ENCODE assay signal across 8 cellular contexts in genomic region chr1:205528887-205529825, GRCh38. TPM values are rescaled to one million over a fixed set of nuclear protein-coding genes. Genes with fewer than 3 reads are reported as not detected.
DNase-seq lines count a peak whose midpoint lies in the region; ATAC-seq and TF ChIP-seq lines count a peak whose summit lies in the region.

No MANE protein-coding gene starts in this region.

- intact Hi-C loops in gastrocnemius medialis (cut with DNase I; ENCODE audit: low total_unique reads), result loop anchor here (1.0 to 5.0 kb wide), 3 partner anchors 63 to 130 kb away; partner anchors contain the start of gene ELK4

- DNase-seq in SHP77 (lab: John Stamatoyannopoulos, UW) (peak; percentile 35 to 56), SHP77 treated with DMSO at 0.1 percent for 48 hours (lab: John Stamatoyannopoulos, UW) (no peak), MG63 (peak; percentile 72), hepatic stellate cell (ENCODE audit: low spot score) (peak; percentile 86), gastrocnemius medialis (peak; percentile 35 to 39)
- peak; percentile 73 for DNase-seq in T-helper 2 cell treated with Interferon-gamma antibody and Interleukin-4, amounts not matched to agents 5 μg/mL and 100 μg/mL, for 36 hours (ENCODE audit: low spot score)

- ATAC-seq in gastrocnemius medialis (peak; percentile 66 to 77), HG02840 (IDR thresholded peaks at IDR 0.05; ENCODE audit: low FRiP score, unreplicated experiment) (no peak)

- peak; percentile 37 to 96 (median 91) for TF ChIP-seq CTCF in gastrocnemius medialis (IDR thresholded peaks at IDR 0.05 in 4 of 5, conservative IDR thresholded peaks at IDR 0.05 in 1 of 5)

- H3K27me3 ChIP-seq in MG63 (peaks cover 2% of the 10 kb centered on the region; the same call in 1 of the 2 replicates), gastrocnemius medialis (peaks cover 0 to 3% (median 0%) of the 10 kb centered on the region in 3 donors)

- no peaks in the 10 kb centered on the region for H3K9me3 Mint-ChIP-seq in T-helper 2 cell treated with Interferon-gamma antibody and Interleukin-4, amounts not matched to agents 5 μg/mL and 100 μg/mL, for 36 hours

- H3K27me3 Mint-ChIP-seq in T-helper 2 cell treated with Interferon-gamma antibody and Interleukin-4, amounts not matched to agents 5 μg/mL and 100 μg/mL, for 36 hours (ENCODE audit: low read depth), result no peaks in the 10 kb centered on the region

- H3K27ac ChIP-seq in angular gyrus (ENCODE audit: low read depth, low read length) (peak overlapping the region; percentile 57), gastrocnemius medialis (peak overlapping the region in 1 of 4 donors; percentile 30)

- no peaks in the 10 kb centered on the region for H3K9me3 ChIP-seq in MG63
- no peaks in the 10 kb centered on the region for H3K9me3 ChIP-seq in gastrocnemius medialis

- no peak for TF ChIP-seq POLR2A in gastrocnemius medialis (IDR thresholded peaks at IDR 0.05)

- H3K36me3 Mint-ChIP-seq in T-helper 2 cell treated with Interferon-gamma antibody and Interleukin-4, amounts not matched to agents 5 μg/mL and 100 μg/mL, for 36 hours (ENCODE audit: low read depth), result no peaks in the 10 kb centered on the region

- H3K4me3 Mint-ChIP-seq in T-helper 2 cell treated with Interferon-gamma antibody and Interleukin-4, amounts not matched to agents 5 μg/mL and 100 μg/mL, for 36 hours, result peak overlapping the region; percentile 51

- H3K4me1 Mint-ChIP-seq in T-helper 2 cell treated with Interferon-gamma antibody and Interleukin-4, amounts not matched to agents 5 μg/mL and 100 μg/mL, for 36 hours (ENCODE audit: low read depth), result peaks cover 4% of the 10 kb centered on the region

- peaks cover 0 to 3% of the 10 kb centered on the region in 2 donors for H3K4me1 ChIP-seq in gastrocnemius medialis

- H3K27ac Mint-ChIP-seq in T-helper 2 cell treated with Interferon-gamma antibody and Interleukin-4, amounts not matched to agents 5 μg/mL and 100 μg/mL, for 36 hours, result no peak overlapping the region

- in situ Hi-C loops in gastrocnemius medialis (cut with MboI; ENCODE audit: low sequenced_read_pairs in 4 of 4), result loop anchor here in 3 of 4 donors (5.0 to 10.0 kb wide), 3 partner anchors 42 to 174 kb away; partner anchors contain the start of gene KLHDC8A (in 2 of the 3)

- H3K36me3 ChIP-seq in MG63 (no peaks in the 10 kb centered on the region), gastrocnemius medialis (no peaks in the 10 kb centered on the region)

- H3K4me3 ChIP-seq in MG63, result no peak overlapping the region
- peak overlapping the region; percentile 33 to 56 (median 46) for H3K4me3 ChIP-seq in gastrocnemius medialis

RNA-seq across cellular contexts. Expression of gene CDK18, which starts 24.7 kb away (rescaled TPM):
- 0.89 and 3.0 TPM in 2 replicates for total RNA-seq in MG63 (2014; rRNA removed; shearing (Covaris generic); ENCODE audit: low replicate concordance)
- 1 to 10 TPM; 1.2 to 4.6 (median 1.5) TPM for total RNA-seq in gastrocnemius medialis
